In genomic region chr7:76346778-76347177, GRCh38 we compare ENCODE assay signal across 10 cellular contexts. TPM values are rescaled to one million over a fixed set of nuclear protein-coding genes. Genes with fewer than 3 reads are reported as not detected.
DNase-seq lines count a peak whose midpoint lies in the region; ATAC-seq and TF ChIP-seq lines count a peak whose summit lies in the region.
"Had no signal": no experiment of that assay in that cellular context is flagged by ENCODE, and none has a peak within 500 bp of the region (broad histone marks: within the 10 kb centered on the region; RNA-seq: fewer than 3 reads in every experiment).

No MANE protein-coding gene starts in this region.

- no peak for ATAC-seq in naive B cell (ENCODE audit: low read depth in 2 of 2)
- ATAC-seq in GM21723 (IDR thresholded peaks at IDR 0.05; ENCODE audit: unreplicated experiment) = no peak

- H3K27me3 ChIP-seq in Loucy (ENCODE audit: insufficient read depth, low read length, poor library complexity, severe bottlenecking) (no peaks in the 10 kb centered on the region), esophagus squamous epithelium (no peaks in the 10 kb centered on the region)

- no peaks in the 10 kb centered on the region for H3K9me3 Mint-ChIP-seq in naive B cell

- H3K4me1 ChIP-seq in Loucy (ENCODE audit: insufficient read depth, low read length, poor library complexity, severe bottlenecking) (peaks cover 19% of the 10 kb centered on the region), esophagus squamous epithelium (peaks cover 0 to 55% (median 8%) of the 10 kb centered on the region in 3 donors)

- H3K79me2 ChIP-seq in Loucy (ENCODE audit: insufficient read depth, low read length) = peaks cover 99% of the 10 kb centered on the region

- WGBS in esophagus squamous epithelium, 2 donors = 56 to 70% methylated on average over 8 of the region's 8 CpGs

- peak overlapping the region; percentile 16 for H3K4me2 ChIP-seq in Loucy (ENCODE audit: low read depth, low read length, poor library complexity, severe bottlenecking)

- H3K4me1 Mint-ChIP-seq in naive B cell = peaks cover 30 to 49% (median 40%) of the 10 kb centered on the region in 3 donors

- peaks cover 87% of the 10 kb centered on the region for H4K20me1 ChIP-seq in Loucy (ENCODE audit: insufficient read depth, low read length, poor library complexity, severe bottlenecking)

- H3K27ac ChIP-seq in esophagus squamous epithelium = peak overlapping the region in 3 of 4 donors; percentile 35 to 54 (median 39)
- H3K27ac ChIP-seq: SK-N-MC had no signal

- H3K4me3 Mint-ChIP-seq in naive B cell = no peak overlapping the region

- peaks cover 21 to 32% of the 10 kb centered on the region in 2 donors for H3K36me3 Mint-ChIP-seq in naive B cell

- no peak overlapping the region for H3K9ac ChIP-seq in Loucy (ENCODE audit: low read depth, low read length, poor library complexity, severe bottlenecking)

- 0 out of 2 replicates have a peak, but pooled peaks cover 4% of the 10 kb centered on the region for H3F3A ChIP-seq in Loucy (ENCODE audit: low read depth)

- H3K9me3 ChIP-seq in Loucy (ENCODE audit: insufficient read depth, low read depth, low read length) = no peaks in the 10 kb centered on the region
- no peaks in the 10 kb centered on the region for H3K9me3 ChIP-seq in esophagus squamous epithelium

- H3K27me3 Mint-ChIP-seq in naive B cell = no peaks in the 10 kb centered on the region

- H3K27ac Mint-ChIP-seq in naive B cell = peak overlapping the region in 5 of 6 donors; percentile 21 to 81 (median 60)

- TF ChIP-seq POLR2A in esophagus squamous epithelium (IDR thresholded peaks at IDR 0.05) = no peak

- no peak overlapping the region for H3K4me3 ChIP-seq in Loucy (ENCODE audit: low read length, poor library complexity, severe bottlenecking)
- no peak overlapping the region for H3K4me3 ChIP-seq in esophagus squamous epithelium
- H3K4me3 ChIP-seq: SK-N-MC had no signal

- DNase-seq in CD1c-positive myeloid dendritic cell (ENCODE audit: extremely low spot score) (peak; percentile 52), esophagus squamous epithelium (lab: John Stamatoyannopoulos, UW) (no peak), naive B cell (no peak), NCI-H1048 (lab: John Stamatoyannopoulos, UW) (no peak), NOMO-1 (lab: John Stamatoyannopoulos, UW; ENCODE audit: unreplicated experiment in 2 of 2) (no peak)
- DNase-seq in stimulated activated CD4-positive, alpha-beta T cell treated with anti-CD3 and anti-CD28 coated beads, Interleukin-15, amount 100 ng/mL, for 24 hours = no peak
- DNase-seq: central memory CD4-positive, alpha-beta T cell had no signal

- peaks cover 84% of the 10 kb centered on the region for H3K36me3 ChIP-seq in Loucy (ENCODE audit: insufficient read depth, low read length)
- peaks cover 5 to 100% (median 28%) of the 10 kb centered on the region in 3 donors for H3K36me3 ChIP-seq in esophagus squamous epithelium

- TF ChIP-seq CTCF in Loucy (conservative IDR thresholded peaks at IDR 0.05; ENCODE audit: low read length) (no peak), esophagus squamous epithelium (IDR thresholded peaks at IDR 0.05) (no peak)

- intact Hi-C loops in esophagus squamous epithelium (cut with DNase I) = no loop called here

- no peaks in the 10 kb centered on the region for H3K9me2 ChIP-seq in Loucy (replicated peaks; ENCODE audit: low read depth, low read length)

- no peak overlapping the region for H2AFZ ChIP-seq in Loucy (ENCODE audit: low read length)

RNA-seq across cellular contexts. Expression of gene YWHAG, which starts 12.0 kb away (rescaled TPM):
- total RNA-seq in esophagus squamous epithelium = 10 to 100 TPM; 52.8 to 97.7 (median 66.3) TPM
- 1 to 10 TPM in 5 of 6 donors, under 1 TPM in 1; 0.40 to 2.8 (median 2.2) TPM for polyA plus RNA-seq in naive B cell (ENCODE audit: low read depth in 6 of 6)

RNA-seq across cellular contexts. Expression of gene HSPB1, which starts 44.3 kb away (rescaled TPM):
- 1,000 to 10,000 TPM; 2,415 to 6,888 (median 3,249) TPM for total RNA-seq in esophagus squamous epithelium
- polyA plus RNA-seq in naive B cell (ENCODE audit: low read depth in 6 of 6) = 10 to 100 TPM; 24.3 to 55.2 (median 45.3) TPM
